1 cellular context compared by ENCODE assay signal in the genomic region with DNA sequence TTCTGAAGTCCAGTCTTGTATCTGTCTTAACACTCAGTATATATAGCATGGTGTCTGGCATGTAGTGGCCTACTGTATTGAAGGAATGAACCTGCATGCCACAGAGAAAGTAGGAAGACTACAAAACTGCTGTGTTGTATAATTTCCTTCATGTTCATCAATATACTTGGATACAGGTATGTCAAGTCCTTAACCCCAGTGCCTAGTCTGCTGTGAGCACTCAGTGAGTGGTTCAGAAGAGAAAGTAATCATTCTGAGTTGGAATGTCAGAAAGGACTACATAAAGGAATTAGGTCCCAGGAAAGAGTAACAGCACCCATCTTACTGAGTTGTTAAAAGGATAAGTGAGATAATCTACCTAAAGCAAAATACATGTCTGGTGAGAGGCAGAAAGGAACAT.
TF ChIP-seq lines count a peak whose summit lies in the region.

No MANE protein-coding gene starts in this region.

TF ChIP-seq in GM12878, 131 proteins besides CTCF, POLR2A, EP300 and RAD21:
- TF ChIP-seq, protein P1, sequence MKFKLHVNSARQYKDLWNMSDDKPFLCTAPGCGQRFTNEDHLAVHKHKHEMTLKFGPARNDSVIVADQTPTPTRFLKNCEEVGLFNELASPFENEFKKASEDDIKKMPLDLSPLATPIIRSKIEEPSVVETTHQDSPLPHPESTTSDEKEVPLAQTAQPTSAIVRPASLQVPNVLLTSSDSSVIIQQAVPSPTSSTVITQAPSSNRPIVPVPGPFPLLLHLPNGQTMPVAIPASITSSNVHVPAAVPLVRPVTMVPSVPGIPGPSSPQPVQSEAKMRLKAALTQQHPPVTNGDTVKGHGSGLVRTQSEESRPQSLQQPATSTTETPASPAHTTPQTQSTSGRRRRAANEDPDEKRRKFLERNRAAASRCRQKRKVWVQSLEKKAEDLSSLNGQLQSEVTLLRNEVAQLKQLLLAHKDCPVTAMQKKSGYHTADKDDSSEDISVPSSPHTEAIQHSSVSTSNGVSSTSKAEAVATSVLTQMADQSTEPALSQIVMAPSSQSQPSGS (IDR thresholded peaks at IDR 0.05; ENCODE audit: low read length), result 0 out of 2 replicates have a peak, but pooled peaks have one; percentile 22
- TF ChIP-seq IRF4 (IDR thresholded peaks at IDR 0.05; ENCODE audit: low read depth, low read length), result no peak
